Comparison of ENCODE assay signal across 8 cellular contexts in the genomic region with DNA sequence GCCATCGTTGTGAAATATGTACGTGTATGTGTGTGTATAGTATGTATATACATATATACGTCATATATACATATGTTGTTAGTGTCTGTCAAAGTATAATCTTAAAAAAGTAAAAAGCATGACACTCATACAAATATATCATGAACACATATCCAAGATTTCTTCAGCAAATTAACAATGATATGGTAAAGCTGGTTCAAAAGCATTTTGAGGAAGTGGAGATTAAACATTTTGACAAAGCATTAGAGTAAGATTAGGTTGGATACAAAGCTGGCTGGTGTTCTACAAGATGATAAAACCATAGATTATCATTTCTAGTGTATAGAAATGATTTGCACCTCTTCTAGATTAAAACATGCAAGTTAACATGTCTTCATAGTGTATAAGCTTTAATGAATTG. TPM values are rescaled to one million over a fixed set of nuclear protein-coding genes. Genes with fewer than 3 reads are reported as not detected.
DNase-seq lines count a peak whose midpoint lies in the region; ATAC-seq, FAIRE-seq and TF ChIP-seq lines count a peak whose summit lies in the region.

No MANE protein-coding gene starts in this region.

- in situ Hi-C loops in astrocyte of the cerebellum (cut with HindIII; ENCODE audit: low sequenced_read_pairs): no loop called here

- H3K36me3 ChIP-seq in cardiac muscle cell (no peaks in the 10 kb centered on the region), lower lobe of right lung (no peaks in the 10 kb centered on the region), upper lobe of right lung (no peaks in the 10 kb centered on the region)

- DNase-seq in cardiac muscle cell (ENCODE audit: low read depth in 1 of 2, low spot score in 1 of 2) (no peak), left ventricle myocardium superior (no peak), astrocyte of the cerebellum (ENCODE audit: low read depth) (no peak), lower lobe of right lung (no peak), upper lobe of right lung (no peak), frontal cortex (ENCODE audit: low spot score in 2 of 2) (no peak), NCI-H128 (lab: John Stamatoyannopoulos, UW; ENCODE audit: unreplicated experiment) (no peak)
- DNase-seq in activated CD4-positive, CD25-positive, alpha-beta regulatory T cell (lab: John Stamatoyannopoulos, UW): no peak

- TF ChIP-seq CTCF in cardiac muscle cell (IDR thresholded peaks at IDR 0.05; ENCODE audit: low read depth, low read length) (no peak), astrocyte of the cerebellum (IDR thresholded peaks at IDR 0.05; ENCODE audit: low read depth, low read length, missing control alignments) (no peak), lower lobe of right lung (IDR thresholded peaks at IDR 0.05) (no peak), upper lobe of right lung (IDR thresholded peaks at IDR 0.05) (no peak)

- H3K4me1 ChIP-seq in cardiac muscle cell (ENCODE audit: low read depth) (peaks cover 19% of the 10 kb centered on the region), lower lobe of right lung (peaks cover 34% of the 10 kb centered on the region), upper lobe of right lung (peaks cover 34% of the 10 kb centered on the region)

- peak overlapping the region; percentile 99 for H3K27ac ChIP-seq in cardiac muscle cell
- H3K27ac ChIP-seq in lower lobe of right lung: peak overlapping the region; percentile 99
- H3K27ac ChIP-seq in upper lobe of right lung: peak overlapping the region; percentile 99

- H3K9me3 ChIP-seq in cardiac muscle cell (ENCODE audit: low read depth) (no peaks in the 10 kb centered on the region), lower lobe of right lung (no peaks in the 10 kb centered on the region), upper lobe of right lung (no peaks in the 10 kb centered on the region)

- H3K4me3 ChIP-seq in cardiac muscle cell: peak overlapping the region; percentile 75
- H3K4me3 ChIP-seq in astrocyte of the cerebellum (ENCODE audit: low read depth, low read length): peak overlapping the region; percentile 91
- H3K4me3 ChIP-seq in lower lobe of right lung: peak overlapping the region; percentile 90
- H3K4me3 ChIP-seq in upper lobe of right lung: peak overlapping the region; percentile 84

- FAIRE-seq in frontal cortex (lab: Jason Lieb, UNC): no peak

- H3K27me3 ChIP-seq in cardiac muscle cell (peaks cover 15% of the 10 kb centered on the region), lower lobe of right lung (ENCODE audit: low read depth) (peaks cover 5% of the 10 kb centered on the region), upper lobe of right lung (peaks cover 11% of the 10 kb centered on the region)

- ATAC-seq in left ventricle myocardium superior (no peak), lower lobe of right lung (no peak), upper lobe of right lung (no peak)

- intact Hi-C loops in left ventricle myocardium superior (cut with micrococcal nuclease) (no loop called here), lower lobe of right lung (cut with DNase I) (no loop called here), upper lobe of right lung (cut with DNase I) (no loop called here)

RNA-seq across cellular contexts. Expression of gene NUDCD3, which starts 0.8 kb away (rescaled TPM):
- total RNA-seq in cardiac muscle cell (42.6 and 44.8 TPM in 2 replicates), left ventricle myocardium superior (104 TPM), lower lobe of right lung (87.6 TPM), upper lobe of right lung (91.0 TPM), frontal cortex (110 TPM)
- 98.7 and 122 TPM in 2 replicates for polyA plus RNA-seq in cardiac muscle cell

RNA-seq across cellular contexts. Expression of gene NPC1L1, which starts 49.9 kb away (rescaled TPM):
- total RNA-seq in cardiac muscle cell (0.21 TPM in 1 of 2 replicates, not detected in the other), left ventricle myocardium superior (not detected), lower lobe of right lung (0.21 TPM), upper lobe of right lung (0.17 TPM), frontal cortex (not detected)
- polyA plus RNA-seq in cardiac muscle cell: not detected in 2 replicates
